10 cellular contexts compared by ENCODE assay signal in genomic region chr12:29309320-29309902, GRCh38.
DNase-seq lines count a peak whose midpoint lies in the region; ATAC-seq, FAIRE-seq and TF ChIP-seq lines count a peak whose summit lies in the region.
"Had no signal": no experiment of that assay in that cellular context is flagged by ENCODE, and none has a peak within 500 bp of the region (broad histone marks: within the 10 kb centered on the region; RNA-seq: fewer than 3 reads in every experiment).

No MANE protein-coding gene starts in this region.

- H2AFZ ChIP-seq in PC-9 (no peak overlapping the region), fibroblast of lung (ENCODE audit: low read length) (no peak overlapping the region)

- CTCF ChIA-PET in PC-9 (lab: Charles Lee) = no interaction called here
- CTCF ChIA-PET in activated naive CD4-positive, alpha-beta T cell treated with anti-CD3 and anti-CD28 coated beads, Interleukin-2, amount 10 ng/mL, durations not matched to agents 7 days and 5 days (lab: Charles Lee) = interaction anchor here (0.8 to 9.2 kb wide), 4 partner anchors 220 to 236 kb away, joined by 3 to 93 read pairs (median 3); no protein-coding TSS in a partner anchor

- H3K9me2 ChIP-seq in PC-9 (ENCODE audit: insufficient read depth) = no peaks in the 10 kb centered on the region

- peak in 8 of 9 donors; percentile 14 to 53 (median 40) for TF ChIP-seq CTCF in heart right ventricle (IDR thresholded peaks at IDR 0.05)
- peak; percentile 67 for TF ChIP-seq CTCF in PC-9 (conservative IDR thresholded peaks at IDR 0.05)
- peak in 1 of 2 donors; percentile 52 for TF ChIP-seq CTCF in fibroblast of lung (conservative IDR thresholded peaks at IDR 0.05 in 1 of 2, IDR thresholded peaks at IDR 0.05 in 1 of 2; ENCODE audit: low read depth in 1 of 2, low read length in 2 of 2)

- H3K36me3 ChIP-seq in heart right ventricle = peaks cover 0 to 52% (median 0%) of the 10 kb centered on the region in 9 donors
- no peaks in the 10 kb centered on the region for H3K36me3 ChIP-seq in PC-9 (ENCODE audit: low read depth)
- H3K36me3 ChIP-seq in fibroblast of lung (ENCODE audit: control insufficient read depth, insufficient read depth, low read length) = no peaks in the 10 kb centered on the region
- peaks cover 0 to 3% of the 10 kb centered on the region in 2 donors for H3K36me3 ChIP-seq in small intestine (ENCODE audit: control insufficient read depth in 2 of 2, insufficient read depth in 2 of 2, low read length in 2 of 2)

- no peaks in the 10 kb centered on the region for H3K4me1 Mint-ChIP-seq in activated naive CD4-positive, alpha-beta T cell treated with anti-CD3 and anti-CD28 coated beads, Interleukin-2, amount 10 ng/mL, durations not matched to agents 7 days and 5 days

- H3K4me3 ChIP-seq in heart right ventricle (no peak overlapping the region), PC-9 (no peak overlapping the region), fibroblast of lung (replicated peaks in 1 of 4; ENCODE audit: control extremely low read depth in 1 of 4, insufficient read depth in 1 of 4, low read depth in 3 of 4, low read length in 4 of 4) (no peak overlapping the region), small intestine (ENCODE audit: low read depth in 1 of 2, low read length in 2 of 2) (no peak overlapping the region)

- FAIRE-seq in small intestine (lab: Jason Lieb, UNC) = no peak

- no peak overlapping the region for H3K4me3 Mint-ChIP-seq in activated naive CD4-positive, alpha-beta T cell treated with anti-CD3 and anti-CD28 coated beads, Interleukin-2, amount 10 ng/mL, durations not matched to agents 7 days and 5 days

- H3K9me3 Mint-ChIP-seq in activated naive CD4-positive, alpha-beta T cell treated with anti-CD3 and anti-CD28 coated beads, Interleukin-2, amount 10 ng/mL, durations not matched to agents 7 days and 5 days = no peaks in the 10 kb centered on the region

- intact Hi-C loops in heart right ventricle (cut with DNase I) (no loop called here), Right ventricle myocardium inferior (cut with DNase I) (no loop called here), PC-9 (cut with micrococcal nuclease; ENCODE audit: unreplicated experiment) (loop anchor here (1.0 to 5.0 kb wide), 2 partner anchors 210 to 1498 kb away; no protein-coding TSS in a partner anchor)

- H3K79me2 ChIP-seq in PC-9 (ENCODE audit: low read depth) (no peaks in the 10 kb centered on the region), fibroblast of lung (ENCODE audit: control insufficient read depth, insufficient read depth, low read length) (no peaks in the 10 kb centered on the region)

- H3K9ac ChIP-seq in fibroblast of lung (ENCODE audit: insufficient read depth, low read length) = no peak overlapping the region

- no peaks in the 10 kb centered on the region for H3K36me3 Mint-ChIP-seq in activated naive CD4-positive, alpha-beta T cell treated with anti-CD3 and anti-CD28 coated beads, Interleukin-2, amount 10 ng/mL, durations not matched to agents 7 days and 5 days

- no peak overlapping the region for H3K27ac ChIP-seq in heart right ventricle
- no peak overlapping the region for H3K27ac ChIP-seq in PC-9
- H3K27ac ChIP-seq in fibroblast of lung (ENCODE audit: insufficient read depth, low read length) = no peak overlapping the region
- no peak overlapping the region for H3K27ac ChIP-seq in small intestine (ENCODE audit: low read depth in 1 of 2, low read length in 1 of 2)

- H3K9me3 ChIP-seq in heart right ventricle (no peaks in the 10 kb centered on the region), PC-9 (ENCODE audit: insufficient read depth, low read depth) (no peaks in the 10 kb centered on the region), fibroblast of lung (ENCODE audit: control insufficient read depth, insufficient read depth, low read depth, low read length) (no peaks in the 10 kb centered on the region), small intestine (ENCODE audit: control insufficient read depth, low read depth) (no peaks in the 10 kb centered on the region)

- BruUV-seq in PC-9 (replicated peaks; lab: Mats Ljungman, UMichigan) = no TSS peak

- H3F3A ChIP-seq in PC-9 (ENCODE audit: insufficient read depth, low read depth) = no peaks in the 10 kb centered on the region

- POLR2A ChIA-PET in PC-9 (lab: Charles Lee; ENCODE audit: unreplicated experiment) = no interaction called here

- WGBS in heart right ventricle, 2 donors = 62 to 87% methylated on average over 4 of the region's 4 CpGs
- whole genome bisulfite sequencing in small intestine, 3 donors = 68 to 89% (median 88%) methylated on average over 4 of the region's 4 CpGs

- no peaks in the 10 kb centered on the region for H3K27me3 Mint-ChIP-seq in activated naive CD4-positive, alpha-beta T cell treated with anti-CD3 and anti-CD28 coated beads, Interleukin-2, amount 10 ng/mL, durations not matched to agents 7 days and 5 days

- H3K4me2 ChIP-seq in PC-9 (no peak overlapping the region), fibroblast of lung (ENCODE audit: extremely low read depth, insufficient read depth, low read length) (no peak overlapping the region)

- ATAC-seq in heart right ventricle (no peak), Right ventricle myocardium inferior (no peak), GM19023 (IDR thresholded peaks at IDR 0.05; ENCODE audit: unreplicated experiment) (no peak)

- no peak overlapping the region for H3K27ac Mint-ChIP-seq in activated naive CD4-positive, alpha-beta T cell treated with anti-CD3 and anti-CD28 coated beads, Interleukin-2, amount 10 ng/mL, durations not matched to agents 7 days and 5 days

- H3K4me1 ChIP-seq in heart right ventricle (peaks cover 0 to 8% (median 4%) of the 10 kb centered on the region in 9 donors), PC-9 (replicated peaks; ENCODE audit: insufficient read depth) (no peaks in the 10 kb centered on the region), fibroblast of lung (ENCODE audit: control insufficient read depth, extremely low read depth, insufficient read depth, low read length) (no peaks in the 10 kb centered on the region), small intestine (ENCODE audit: control insufficient read depth in 2 of 2, insufficient read depth in 1 of 2, low read depth in 1 of 2, low read length in 1 of 2) (no peaks in the 10 kb centered on the region)

- DNase-seq in heart right ventricle (no peak), Right ventricle myocardium inferior (ENCODE audit: missing footprints) (no peak), PC-9 (no peak), fibroblast of lung (ENCODE audit: low read depth in 2 of 2) (peak; percentile 28 to 63), small intestine (no peak)
- DNase-seq in activated CD4-positive, alpha-beta T cell treated with anti-CD3 and anti-CD28 coated beads, Interleukin-2, amount 50 U/mL, for 1 hour = no peak
- no peak for DNase-seq in activated naive CD4-positive, alpha-beta T cell treated with anti-CD3 and anti-CD28 coated beads, Interleukin-2, amount 10 ng/mL, durations not matched to agents 7 days and 5 days
- DNase-seq: DMS79 treated with DMSO at 0.1 percent for 48 hours, NCI-H446 treated with DMSO at 0.1 percent for 48 hours had no signal

- H3K27me3 ChIP-seq in heart right ventricle (no peaks in the 10 kb centered on the region), PC-9 (ENCODE audit: insufficient read depth, low read depth) (no peaks in the 10 kb centered on the region), fibroblast of lung (ENCODE audit: control insufficient read depth, insufficient read depth, low read length) (no peaks in the 10 kb centered on the region), small intestine (ENCODE audit: control insufficient read depth in 2 of 2, insufficient read depth in 2 of 2, low read length in 2 of 2) (no peaks in the 10 kb centered on the region)

- H4K20me1 ChIP-seq in PC-9 (ENCODE audit: insufficient read depth) = no peaks in the 10 kb centered on the region
- no peaks in the 10 kb centered on the region for H4K20me1 ChIP-seq in fibroblast of lung (ENCODE audit: control insufficient read depth, extremely low read depth, insufficient read depth, low read length)

Comparison
In these comparisons a context has a peak if more than half of its experiments do, and no peak if none do; other contexts are left out.
1. DNase-seq: peak in fibroblast of lung (2 of 2); none in heart right ventricle (0 of 2), Right ventricle myocardium inferior (single experiment), PC-9 (0 of 2), small intestine (single experiment), activated CD4-positive, alpha-beta T cell treated with anti-CD3 and anti-CD28 coated beads, Interleukin-2, amount 50 U/mL, for 1 hour (single experiment) and activated naive CD4-positive, alpha-beta T cell treated with anti-CD3 and anti-CD28 coated beads, Interleukin-2, amount 10 ng/mL, durations not matched to agents 7 days and 5 days (single experiment).